In the genomic region with DNA sequence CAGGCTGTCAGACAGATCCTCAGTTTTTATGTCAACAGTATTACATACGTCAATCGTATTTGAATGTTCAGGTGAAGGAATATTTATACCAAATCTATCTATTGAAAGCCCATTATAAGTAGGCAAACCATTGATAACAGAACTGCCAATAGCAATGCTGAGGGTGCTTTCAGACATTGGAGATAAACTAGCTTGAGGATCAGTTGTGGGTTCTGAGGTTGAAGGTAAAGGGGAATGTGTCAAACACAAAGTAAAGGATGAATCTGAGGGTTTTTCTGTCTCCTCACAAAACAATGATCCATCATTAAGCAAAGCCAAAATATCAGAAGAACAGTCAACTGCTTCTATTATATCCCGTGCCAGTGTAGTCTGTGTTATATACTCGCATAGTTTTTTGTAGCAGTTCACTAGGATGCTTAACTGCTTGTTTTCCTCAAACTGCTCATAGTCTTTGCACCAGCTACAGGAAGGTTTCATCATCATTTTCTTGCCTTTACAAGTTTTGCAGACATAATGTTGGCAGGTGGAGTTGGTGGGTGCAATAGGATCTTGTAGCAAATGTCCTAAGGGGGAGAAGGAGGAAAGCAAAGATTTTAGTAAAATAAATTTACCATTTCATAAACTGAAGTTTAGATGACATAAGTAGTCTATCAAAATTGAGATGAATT, we compare ENCODE assay signal across 20 cellular contexts. TPM values are rescaled to one million over a fixed set of nuclear protein-coding genes. Genes with fewer than 3 reads are reported as not detected.
DNase-seq lines count a peak whose midpoint lies in the region; ATAC-seq, FAIRE-seq and TF ChIP-seq lines count a peak whose summit lies in the region.
"Had no signal": no experiment of that assay in that cellular context is flagged by ENCODE, and none has a peak within 500 bp of the region (broad histone marks: within the 10 kb centered on the region; RNA-seq: fewer than 3 reads in every experiment).

No MANE protein-coding gene starts in this region.

- H3K4me1 ChIP-seq in HAP-1 = peaks cover 29% of the 10 kb centered on the region
- H3K4me1 ChIP-seq: BLaER1, parathyroid adenoma had no signal

- peak overlapping the region; percentile 35 for H3K27ac Mint-ChIP-seq in CD4-positive, alpha-beta T cell
- H3K27ac Mint-ChIP-seq in activated CD4-positive, alpha-beta memory T cell treated with anti-CD3 and anti-CD28 coated beads, Interleukin-2, amount 10 ng/mL, durations not matched to agents 7 days and 5 days = peak overlapping the region; percentile 9
- peak overlapping the region; percentile 12 to 85 (median 34) for H3K27ac Mint-ChIP-seq in immature natural killer cell

- POLR2A ChIA-PET in CD4-positive, alpha-beta T cell (lab: Charles Lee) = no interaction called here
- POLR2A ChIA-PET in activated CD4-positive, alpha-beta memory T cell treated with anti-CD3 and anti-CD28 coated beads, Interleukin-2, amount 10 ng/mL, durations not matched to agents 7 days and 5 days (lab: Charles Lee) = no interaction called here

- no peak overlapping the region for H3K27ac ChIP-seq in CD4-positive, alpha-beta T cell (ENCODE audit: low read depth, low read length)
- H3K27ac ChIP-seq: BLaER1, body of pancreas, lower lobe of right lung, parathyroid adenoma, transverse colon had no signal

- ATAC-seq in CD4-positive, alpha-beta T cell (ENCODE audit: poor library complexity) = no peak
- ATAC-seq: body of pancreas, lower lobe of right lung had no signal

- H3K9me3 ChIP-seq in CD4-positive, alpha-beta T cell (ENCODE audit: control insufficient read depth, low read length) = no peaks in the 10 kb centered on the region
- no peaks in the 10 kb centered on the region for H3K9me3 ChIP-seq in HAP-1
- H3K9me3 ChIP-seq: BLaER1, body of pancreas, lower lobe of right lung, sigmoid colon, transverse colon had no signal

- DNase-seq in AG10803 (ENCODE audit: low read depth) = peak; percentile 20
- DNase-seq in CD4-positive, alpha-beta T cell = no peak
- no peak for DNase-seq in activated CD4-positive, alpha-beta memory T cell treated with anti-CD3 and anti-CD28 coated beads, Interleukin-2, amount 10 ng/mL, durations not matched to agents 7 days and 5 days
- DNase-seq in immature natural killer cell = no peak
- no peak for DNase-seq in urothelium cell line (ENCODE audit: low spot score)
- no peak for DNase-seq in HAP-1 (ENCODE audit: low spot score in 2 of 2)
- DNase-seq in 8988T = no peak
- DNase-seq: activated B cell treated with CpG ODN at 0.5 μM for 24 hours; body of pancreas; cortex of kidney; H7; lower lobe of right lung; NCI-H1417; NCI-H2171; sigmoid colon; stimulated activated naive CD4-positive, alpha-beta T cell; transverse colon had no signal

- no peak for TF ChIP-seq CTCF in AG10803 (conservative IDR thresholded peaks at IDR 0.05; ENCODE audit: low read length)
- TF ChIP-seq CTCF in CD4-positive, alpha-beta T cell (IDR thresholded peaks at IDR 0.05) = no peak

- intact Hi-C loops in CD4-positive, alpha-beta T cell (cut with DNase I, micrococcal nuclease) = loop anchor here (5.0 kb wide), 1 partner anchor 40 kb away; no protein-coding TSS in a partner anchor

- H3K9me3 Mint-ChIP-seq in CD4-positive, alpha-beta T cell = no peaks in the 10 kb centered on the region
- no peaks in the 10 kb centered on the region for H3K9me3 Mint-ChIP-seq in activated CD4-positive, alpha-beta memory T cell treated with anti-CD3 and anti-CD28 coated beads, Interleukin-2, amount 10 ng/mL, durations not matched to agents 7 days and 5 days
- no peaks in the 10 kb centered on the region for H3K9me3 Mint-ChIP-seq in immature natural killer cell
- H3K9me3 Mint-ChIP-seq: activated B cell treated with CpG ODN at 0.5 μM for 24 hours had no signal

- H3K36me3 ChIP-seq in HAP-1 (replicated peaks) = peaks cover 12% of the 10 kb centered on the region

- H3K4me1 Mint-ChIP-seq in CD4-positive, alpha-beta T cell (ENCODE audit: low read depth) = peaks cover 75% of the 10 kb centered on the region
- H3K4me1 Mint-ChIP-seq in activated CD4-positive, alpha-beta memory T cell treated with anti-CD3 and anti-CD28 coated beads, Interleukin-2, amount 10 ng/mL, durations not matched to agents 7 days and 5 days = peaks cover 53% of the 10 kb centered on the region
- peaks cover 75 to 93% of the 10 kb centered on the region in 2 donors for H3K4me1 Mint-ChIP-seq in immature natural killer cell

- CTCF ChIA-PET in CD4-positive, alpha-beta T cell (lab: Charles Lee) = interaction anchor here (1.4 kb wide), 1 partner anchor 600 kb away, joined by 3 read pairs; a partner anchor contains a TSS
- CTCF ChIA-PET in activated CD4-positive, alpha-beta memory T cell treated with anti-CD3 and anti-CD28 coated beads, Interleukin-2, amount 10 ng/mL, durations not matched to agents 7 days and 5 days (lab: Charles Lee) = no interaction called here

- no peak for FAIRE-seq in urothelium cell line (lab: Jason Lieb, UNC)
- FAIRE-seq: islet of Langerhans had no signal

- H3K27me3 ChIP-seq in CD4-positive, alpha-beta T cell (ENCODE audit: control insufficient read depth, insufficient read depth, low read length) = no peaks in the 10 kb centered on the region
- H3K27me3 ChIP-seq in HAP-1 (ENCODE audit: low read depth) = no peaks in the 10 kb centered on the region
- H3K27me3 ChIP-seq: BLaER1, body of pancreas, sigmoid colon, transverse colon had no signal

- peaks cover 68% of the 10 kb centered on the region for H3K36me3 Mint-ChIP-seq in CD4-positive, alpha-beta T cell (ENCODE audit: low read depth)
- peaks cover 51% of the 10 kb centered on the region for H3K36me3 Mint-ChIP-seq in activated CD4-positive, alpha-beta memory T cell treated with anti-CD3 and anti-CD28 coated beads, Interleukin-2, amount 10 ng/mL, durations not matched to agents 7 days and 5 days (ENCODE audit: low read depth)
- H3K36me3 Mint-ChIP-seq in immature natural killer cell = peaks cover 5 to 20% (median 8%) of the 10 kb centered on the region in 3 donors

- no peak overlapping the region for H3K4me3 Mint-ChIP-seq in CD4-positive, alpha-beta T cell
- H3K4me3 Mint-ChIP-seq in activated CD4-positive, alpha-beta memory T cell treated with anti-CD3 and anti-CD28 coated beads, Interleukin-2, amount 10 ng/mL, durations not matched to agents 7 days and 5 days = no peak overlapping the region
- peak overlapping the region in 3 of 5 donors; percentile 19 to 24 (median 21) for H3K4me3 Mint-ChIP-seq in immature natural killer cell
- H3K4me3 Mint-ChIP-seq: activated B cell treated with CpG ODN at 0.5 μM for 24 hours had no signal

- H3K4me3 ChIP-seq in AG10803 (ENCODE audit: low read length) (no peak overlapping the region), HAP-1 (no peak overlapping the region)
- H3K4me3 ChIP-seq: BLaER1, body of pancreas, lower lobe of right lung, sigmoid colon, transverse colon had no signal

- no peaks in the 10 kb centered on the region for H3K27me3 Mint-ChIP-seq in CD4-positive, alpha-beta T cell
- H3K27me3 Mint-ChIP-seq in activated CD4-positive, alpha-beta memory T cell treated with anti-CD3 and anti-CD28 coated beads, Interleukin-2, amount 10 ng/mL, durations not matched to agents 7 days and 5 days = no peaks in the 10 kb centered on the region
- H3K27me3 Mint-ChIP-seq in immature natural killer cell (ENCODE audit: low read depth in 3 of 3) = peaks cover 0 to 14% (median 6%) of the 10 kb centered on the region in 3 donors
- H3K27me3 Mint-ChIP-seq: activated B cell treated with CpG ODN at 0.5 μM for 24 hours had no signal

- in situ Hi-C loops in HAP-1 (cut with MboI; ENCODE audit: low sequenced_read_pairs) = no loop called here

RNA-seq across cellular contexts. Expression of a gene that starts 43.8 kb away (rescaled TPM):
- 100 to 1,000 TPM; 143 to 146 TPM for total RNA-seq in CD4-positive, alpha-beta T cell
- 10 to 100 TPM; 57.4 to 63.9 TPM for total RNA-seq in activated CD4-positive, alpha-beta memory T cell treated with anti-CD3 and anti-CD28 coated beads, Interleukin-2, amount 10 ng/mL, durations not matched to agents 7 days and 5 days
- 10 to 100 TPM; 25.9 to 39.0 (median 33.0) TPM for polyA plus RNA-seq in immature natural killer cell

Comparison
In these comparisons a context has a peak if more than half of its experiments do, and no peak if none do; other contexts are left out.
1. H3K4me3 Mint-ChIP-seq: peak in immature natural killer cell (3 of 5); none in CD4-positive, alpha-beta T cell (single experiment) and activated CD4-positive, alpha-beta memory T cell treated with anti-CD3 and anti-CD28 coated beads, Interleukin-2, amount 10 ng/mL, durations not matched to agents 7 days and 5 days (single experiment).
2. Peak in every context shown above with its lines, with median percentiles within 50 percentile points of each other: H3K27ac Mint-ChIP-seq.